3 cellular contexts compared by ENCODE assay signal in genomic region chr20:20578838-20579237, GRCh38.
TF ChIP-seq lines count a peak whose summit lies in the region.

No MANE protein-coding gene starts in this region.

TF ChIP-seq in A549, 52 proteins besides CTCF, POLR2A, EP300 and RAD21:
- peak; percentile 94 for TF ChIP-seq MAFK (IDR thresholded peaks at IDR 0.05; ENCODE audit: partially characterized antibody)
- TF ChIP-seq, protein P1, sequence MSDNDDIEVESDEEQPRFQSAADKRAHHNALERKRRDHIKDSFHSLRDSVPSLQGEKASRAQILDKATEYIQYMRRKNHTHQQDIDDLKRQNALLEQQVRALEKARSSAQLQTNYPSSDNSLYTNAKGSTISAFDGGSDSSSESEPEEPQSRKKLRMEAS (IDR thresholded peaks at IDR 0.05), result no peak
- TF ChIP-seq CBX8 (IDR thresholded peaks at IDR 0.05), result no peak
TF ChIP-seq in A549: peak in this region for 1.

TF ChIP-seq in IMR-90, 13 proteins besides CTCF, POLR2A, EP300 and RAD21:
- TF ChIP-seq BHLHE40 (IDR thresholded peaks at IDR 0.05; ENCODE audit: low read depth, low read length) (no peak), RFX5 (IDR thresholded peaks at IDR 0.05; ENCODE audit: low read depth, low read length) (no peak), FOS (IDR thresholded peaks at IDR 0.05; ENCODE audit: low read depth, low read length) (no peak), RCOR1 (IDR thresholded peaks at IDR 0.05; ENCODE audit: insufficient replicate concordance, low read length) (no peak), MXI1 (IDR thresholded peaks at IDR 0.05; ENCODE audit: borderline replicate concordance, low read depth, low read length) (no peak), NFE2L2 (IDR thresholded peaks at IDR 0.05; ENCODE audit: low read depth, low read length) (no peak), MAFK (IDR thresholded peaks at IDR 0.05; ENCODE audit: low read depth, low read length) (peak; percentile 96)

TF ChIP-seq in H1, 55 proteins besides CTCF, POLR2A, EP300 and RAD21:
- TF ChIP-seq CHD2 (IDR thresholded peaks at IDR 0.05; ENCODE audit: low read length) (no peak), MAFK (IDR thresholded peaks at IDR 0.05; ENCODE audit: low read depth, low read length) (peak; percentile 76)
